Comparison of ENCODE assay signal across 30 cellular contexts in the genomic region with DNA sequence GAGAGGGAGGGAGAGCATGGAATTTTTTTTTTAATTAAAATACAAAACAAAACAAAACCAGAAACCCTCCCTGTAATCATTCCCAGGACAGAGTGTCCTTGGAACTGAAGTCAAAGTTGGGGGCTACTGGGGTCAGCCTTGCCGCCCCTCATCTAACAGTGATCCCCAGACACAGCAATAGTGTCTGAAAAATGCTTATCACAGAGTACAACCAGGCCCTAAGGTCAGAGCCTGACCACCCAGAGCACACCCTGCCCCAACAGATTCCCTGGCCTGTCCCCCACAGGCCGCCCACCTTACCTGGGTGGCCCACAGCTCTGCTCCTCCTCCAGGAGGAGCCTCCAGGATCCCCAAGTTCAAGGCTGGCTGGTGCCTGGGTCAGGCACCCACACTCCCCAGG.
"Had no signal": no experiment of that assay in that cellular context is flagged by ENCODE, and none has a peak within 500 bp of the region (broad histone marks: within the 10 kb centered on the region; RNA-seq: fewer than 3 reads in every experiment).

No MANE protein-coding gene starts in this region.

- FAIRE-seq: endometrium, endothelial cell of umbilical vein, frontal cortex had no signal

- DNase-seq: colonic mucosa; cortex of kidney; dermis blood vessel endothelial cell; dorsolateral prefrontal cortex; effector CD4-positive, alpha-beta T cell; effector CD8-positive, alpha-beta T cell; effector memory CD4-positive, alpha-beta T cell; effector memory CD8-positive, alpha-beta T cell; endodermal cell; erythroblast; esophagus squamous epithelium; foreskin fibroblast; foreskin keratinocyte; foreskin melanocyte; gastrocnemius medialis; glutamatergic neuron; head of caudate nucleus; heart left ventricle; heart right ventricle; hippocampal formation had no signal

- H3K27ac Mint-ChIP-seq: dendritic cell treated with granulocyte-macrophage colony-stimulating factor and Interleukin-4, amounts not matched to agents 40 ng/mL and 50 ng/mL, for 4 days; effector memory CD8-positive, alpha-beta T cell; endodermal cell had no signal

- H3K9me3 ChIP-seq: colonic mucosa, esophagus muscularis mucosa, esophagus squamous epithelium, gastrocnemius medialis, gastroesophageal sphincter, heart left ventricle, heart right ventricle had no signal

- H3K79me2 ChIP-seq: hepatocyte had no signal

- H3K27me3 ChIP-seq: colonic mucosa, dorsolateral prefrontal cortex had no signal

- H3K27ac ChIP-seq: colonic mucosa, coronary artery, epithelial cell of prostate, esophagus muscularis mucosa, esophagus squamous epithelium, foreskin keratinocyte, gastrocnemius medialis, gastroesophageal sphincter, heart left ventricle, heart right ventricle, hepatocyte had no signal

- ATAC-seq: effector memory CD8-positive, alpha-beta T cell; esophagus mucosa; foreskin keratinocyte; gastrocnemius medialis; gastroesophageal sphincter; heart left ventricle; heart right ventricle had no signal

- H2AFZ ChIP-seq: hepatocyte had no signal

- H3K4me2 ChIP-seq: hepatocyte had no signal

- H3K9me3 Mint-ChIP-seq: dendritic cell treated with granulocyte-macrophage colony-stimulating factor and Interleukin-4, amounts not matched to agents 40 ng/mL and 50 ng/mL, for 4 days; effector memory CD8-positive, alpha-beta T cell; endodermal cell had no signal

- H3K4me3 Mint-ChIP-seq: dendritic cell treated with granulocyte-macrophage colony-stimulating factor and Interleukin-4, amounts not matched to agents 40 ng/mL and 50 ng/mL, for 4 days; effector memory CD8-positive, alpha-beta T cell; endodermal cell had no signal

- H3K36me3 ChIP-seq: colonic mucosa, esophagus muscularis mucosa, esophagus squamous epithelium, gastrocnemius medialis, gastroesophageal sphincter, heart left ventricle, heart right ventricle had no signal

- H3K4me1 ChIP-seq: colonic mucosa, esophagus muscularis mucosa, esophagus squamous epithelium, foreskin keratinocyte, gastrocnemius medialis, gastroesophageal sphincter, heart left ventricle, heart right ventricle had no signal

- H3K4me3 ChIP-seq: colonic mucosa, coronary artery, dorsolateral prefrontal cortex, esophagus muscularis mucosa, esophagus squamous epithelium, gastrocnemius medialis, gastroesophageal sphincter, heart left ventricle, heart right ventricle, hepatocyte had no signal
